Comparison of ENCODE assay signal across 9 cellular contexts in the genomic region with DNA sequence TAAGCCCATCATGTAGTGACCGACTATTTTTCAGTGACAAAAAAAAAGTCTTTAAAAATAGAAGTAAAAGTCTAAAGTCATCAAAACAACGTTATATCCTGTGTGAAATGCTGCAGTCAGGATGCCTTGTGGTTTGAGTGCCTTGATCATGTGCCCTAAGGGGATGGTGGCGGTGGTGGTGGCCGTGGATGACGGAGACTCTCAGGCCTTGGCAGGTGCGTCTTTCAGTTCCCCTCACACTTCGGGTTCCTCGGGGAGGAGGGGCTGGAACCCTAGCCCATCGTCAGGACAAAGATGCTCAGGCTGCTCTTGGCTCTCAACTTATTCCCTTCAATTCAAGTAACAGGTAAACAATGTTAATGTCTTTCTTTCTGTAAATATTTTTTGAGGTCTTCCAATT. TPM values are rescaled to one million over a fixed set of nuclear protein-coding genes. Genes with fewer than 3 reads are reported as not detected.
A peak's percentile ranks its signal among the peaks of the same experiment; 100 is the strongest.
DNase-seq lines count a peak whose midpoint lies in the region; ATAC-seq lines count a peak whose summit lies in the region.
"Had no signal": no experiment of that assay in that cellular context is flagged by ENCODE, and none has a peak within 500 bp of the region (broad histone marks: within the 10 kb centered on the region; RNA-seq: fewer than 3 reads in every experiment).

CD28 (plus strand) TSS at position 237 of the 400 bp plus-strand sequence; CDS start at position 295, 58 bp downstream.

- peak within 1 kb of the TSS; percentile 93 to 100 (median 99) for H3K27ac Mint-ChIP-seq in CD4-positive, alpha-beta memory T cell

- H3K27me3 ChIP-seq in CD4-positive, alpha-beta memory T cell (ENCODE audit: insufficient read depth, low read length) = no peaks in the 10 kb centered on the region
- H3K27me3 ChIP-seq: body of pancreas had no signal

- peaks cover 46 to 50% of the 10 kb centered on the region in 2 donors for H3K36me3 Mint-ChIP-seq in CD4-positive, alpha-beta memory T cell

- peaks cover 0 to 4% (median 2%) of the 10 kb centered on the region in 8 donors for H3K9me3 Mint-ChIP-seq in CD4-positive, alpha-beta memory T cell

- peak; percentile 94 to 96 (median 94) for DNase-seq in CD4-positive, alpha-beta memory T cell
- peak; percentile 94 for DNase-seq in NAMALWA (ENCODE audit: low spot score)
- DNase-seq in activated effector memory CD4-positive, alpha-beta T cell treated with Interleukin-2 at 50 U/mL for 16 hours = peak; percentile 80
- peak; percentile 84 to 89 (median 85) for DNase-seq in stimulated activated CD4-positive, alpha-beta T cell treated with anti-CD3 and anti-CD28 coated beads, Interleukin-12 subunit alpha, Interleukin-12 subunit beta, amount 100 ng/mL, for 48 hours (ENCODE audit: low read depth in 2 of 3, low spot score in 1 of 3)
- DNase-seq in NCI-H1048 (lab: John Stamatoyannopoulos, UW) = no peak
- DNase-seq in AG20443 (ENCODE audit: low spot score) = no peak
- DNase-seq in DMS 273 treated with DMSO at 0.1 percent for 48 hours (lab: John Stamatoyannopoulos, UW) = no peak

- POLR2A ChIA-PET in CD4-positive, alpha-beta memory T cell (lab: Charles Lee; ENCODE audit: partially characterized antibody) = interaction anchor here (0.7 to 21.6 kb wide), 10 partner anchors 12 to 171 kb away, joined by 3 to 794 read pairs (median 22); partner anchors contain the start of genes CTLA4 and RAPH1

- peaks cover 44% of the 10 kb centered on the region for H3K4me1 ChIP-seq in CD4-positive, alpha-beta memory T cell (ENCODE audit: insufficient read depth, low read length)
- H3K4me1 ChIP-seq: body of pancreas had no signal

- peaks cover 11% of the 10 kb centered on the region for H3K36me3 ChIP-seq in CD4-positive, alpha-beta memory T cell (ENCODE audit: insufficient read depth, low read length)

- intact Hi-C loops in CD4-positive, alpha-beta memory T cell (cut with micrococcal nuclease) = loop anchor here (1.0 to 5.0 kb wide), 8 partner anchors 12 to 469 kb away; partner anchors contain the start of genes CTLA4, CYP20A1 and RAPH1

- CTCF ChIA-PET in CD4-positive, alpha-beta memory T cell (lab: Charles Lee; ENCODE audit: partially characterized antibody) = interaction anchor here (0.7 to 4.4 kb wide), 14 partner anchors 11 to 222 kb away, joined by 3 to 34 read pairs (median 4); no protein-coding TSS in a partner anchor

- ATAC-seq in GM21619 (IDR thresholded peaks at IDR 0.05; ENCODE audit: unreplicated experiment) = peak; percentile 99
- ATAC-seq: body of pancreas had no signal

- H3K9me3 ChIP-seq in CD4-positive, alpha-beta memory T cell (ENCODE audit: control insufficient read depth in 1 of 2, low read length in 2 of 2) = no peaks in the 10 kb centered on the region
- H3K9me3 ChIP-seq: body of pancreas had no signal

- H3K4me1 Mint-ChIP-seq in CD4-positive, alpha-beta memory T cell = peaks cover 42 to 75% (median 55%) of the 10 kb centered on the region in 4 donors

- H3K27ac ChIP-seq in CD4-positive, alpha-beta memory T cell (ENCODE audit: low read depth, low read length) = peak within 1 kb of the TSS; percentile 94
- H3K27ac ChIP-seq: body of pancreas had no signal

- H3K4me3 Mint-ChIP-seq in CD4-positive, alpha-beta memory T cell = peak within 1 kb of the TSS; percentile 86 to 99 (median 92)

- H3K4me3 ChIP-seq in CD4-positive, alpha-beta memory T cell (ENCODE audit: low read length in 2 of 2) = peak within 1 kb of the TSS; percentile 78 to 90
- H3K4me3 ChIP-seq: body of pancreas had no signal

- no peaks in the 10 kb centered on the region for H3K27me3 Mint-ChIP-seq in CD4-positive, alpha-beta memory T cell

RNA-seq across cellular contexts. Expression of gene CD28, which starts in this region (rescaled TPM):
- total RNA-seq in CD4-positive, alpha-beta memory T cell = 100 to 1,000 TPM; 203 to 222 TPM
- 100 to 1,000 TPM in 1 of 2 donors, 10 to 100 TPM in 1; 80.0 to 132 TPM for polyA plus RNA-seq in CD4-positive, alpha-beta memory T cell

Comparison
In these comparisons a context has a peak if more than half of its experiments do, and no peak if none do; other contexts are left out.
1. DNase-seq: peak in CD4-positive, alpha-beta memory T cell (5 of 5), NAMALWA (single experiment), activated effector memory CD4-positive, alpha-beta T cell treated with Interleukin-2 at 50 U/mL for 16 hours (single experiment) and stimulated activated CD4-positive, alpha-beta T cell treated with anti-CD3 and anti-CD28 coated beads, Interleukin-12 subunit alpha, Interleukin-12 subunit beta, amount 100 ng/mL, for 48 hours (3 of 3); none in NCI-H1048 (single experiment), AG20443 (single experiment) and DMS 273 treated with DMSO at 0.1 percent for 48 hours (single experiment).